ENCODE assay signal across 13 cellular contexts in the genomic region with DNA sequence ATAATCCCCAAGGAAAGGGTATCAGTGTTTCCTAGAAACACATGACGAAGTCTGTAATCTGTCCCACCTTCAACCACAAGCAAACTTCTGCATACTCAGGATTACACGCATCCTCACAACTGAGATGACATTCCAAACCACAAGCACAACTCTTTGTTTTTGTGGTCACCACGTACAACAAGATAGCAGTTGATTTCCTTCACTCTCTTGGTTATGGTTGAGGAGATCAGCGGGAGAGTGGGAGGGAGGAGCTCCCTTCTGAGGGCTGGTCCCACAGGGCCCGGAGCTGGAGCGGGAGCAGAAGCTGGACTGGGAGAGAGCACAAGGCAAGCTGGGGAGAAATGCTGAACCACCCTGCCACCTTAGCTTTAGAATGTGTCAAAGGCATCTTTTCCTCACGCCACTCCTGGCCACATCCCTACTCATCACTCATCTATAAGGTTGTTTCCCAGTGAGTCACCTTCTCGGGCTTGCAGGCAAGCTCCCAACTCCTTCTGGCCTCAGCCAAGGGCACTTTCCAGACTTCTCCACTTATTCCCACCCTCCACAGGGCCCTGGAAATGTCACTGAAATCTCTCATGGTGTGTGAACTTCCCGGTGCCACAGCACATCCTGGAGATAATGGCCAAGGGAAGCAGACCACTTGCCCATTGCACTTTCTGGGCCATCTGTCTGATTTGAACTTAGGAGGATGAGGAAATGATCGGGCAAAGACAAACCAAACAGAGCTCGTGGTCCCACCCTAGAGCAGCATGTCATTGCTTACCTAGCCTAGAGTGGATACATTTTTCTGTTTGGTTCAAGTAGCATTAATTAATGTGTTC.
DNase-seq lines count a peak whose midpoint lies in the region; ATAC-seq, FAIRE-seq and TF ChIP-seq lines count a peak whose summit lies in the region.
"Had no signal": no experiment of that assay in that cellular context is flagged by ENCODE, and none has a peak within 500 bp of the region (broad histone marks: within the 10 kb centered on the region; RNA-seq: fewer than 3 reads in every experiment).

No MANE protein-coding gene starts in this region.

- no peak overlapping the region for H4K5ac ChIP-seq in IMR-90 (ENCODE audit: low read depth, low read length)

- H3K9me3 ChIP-seq in IMR-90 (ENCODE audit: control insufficient read depth, insufficient read depth, low read length): peaks cover 3% of the 10 kb centered on the region; the same call in 1 of the 2 replicates
- H3K9me3 ChIP-seq in astrocyte (ENCODE audit: insufficient read depth, low read depth, low read length): no peaks in the 10 kb centered on the region
- no peaks in the 10 kb centered on the region for H3K9me3 ChIP-seq in pancreas
- peaks cover 0 to 16% (median 0%) of the 10 kb centered on the region in 4 donors for H3K9me3 ChIP-seq in tibial nerve

- H3K36me3 Mint-ChIP-seq in astrocyte (ENCODE audit: low read depth, unreplicated experiment): no peaks in the 10 kb centered on the region

- no peak overlapping the region for H2BK120ac ChIP-seq in IMR-90 (ENCODE audit: low read depth, low read length)

- peaks cover 5% of the 10 kb centered on the region for H3K9me3 Mint-ChIP-seq in astrocyte (ENCODE audit: unreplicated experiment)
- H3K9me3 Mint-ChIP-seq: CD4-positive, alpha-beta T cell had no signal

- no peak for TF ChIP-seq POLR2A in IMR-90 (IDR thresholded peaks at IDR 0.05; ENCODE audit: low read depth, low read length)
- TF ChIP-seq POLR2A in tibial nerve (IDR thresholded peaks at IDR 0.05): no peak

- intact Hi-C loops in IMR-90 (cut with micrococcal nuclease): no loop called here
- intact Hi-C loops in pancreas (cut with DNase I): no loop called here

- H3K4ac ChIP-seq in IMR-90 (ENCODE audit: low read depth, low read length): no peak overlapping the region

- 0 out of 2 replicates have a peak, but pooled peaks cover 4% of the 10 kb centered on the region for H4K20me1 ChIP-seq in IMR-90 (ENCODE audit: insufficient read depth, low read length)
- H4K20me1 ChIP-seq in astrocyte (ENCODE audit: insufficient read depth, low read length): peaks cover 6% of the 10 kb centered on the region

- no peaks in the 10 kb centered on the region for H3K79me1 ChIP-seq in IMR-90 (ENCODE audit: low read depth in 1 of 2, low read length in 2 of 2)

- dilution Hi-C loops in IMR-90 (cut with HindIII; ENCODE audit: low sequenced_read_pairs, unreplicated experiment): no loop called here

- DNase-seq in AG09309 (ENCODE audit: low read depth) (peak; percentile 16), IMR-90 (peak; percentile 59), astrocyte (ENCODE audit: low read depth) (peak; percentile 93), iris pigment epithelial cell (ENCODE audit: low read depth) (peak; percentile 67), pancreas (no peak), tibial nerve (ENCODE audit: low spot score in 2 of 2) (no peak)
- DNase-seq in activated CD4-positive, alpha-beta T cell treated with anti-CD3 and anti-CD28 coated beads, Interleukin-2, amount 50 U/mL, for 1 hour: no peak
- DNase-seq: CD4-positive, alpha-beta T cell; left ventricle myocardium superior; NCI-H1048; posterior cingulate gyrus had no signal

- no peak overlapping the region for H3K23ac ChIP-seq in IMR-90 (ENCODE audit: low read depth, low read length)

- no peak overlapping the region for H4K8ac ChIP-seq in IMR-90 (ENCODE audit: low read depth in 2 of 2, low read length in 2 of 2)

- H3K36me3 ChIP-seq in IMR-90 (ENCODE audit: control insufficient read depth, insufficient read depth, low read length): no peaks in the 10 kb centered on the region
- H3K36me3 ChIP-seq in astrocyte (ENCODE audit: insufficient read depth, low read length): no peaks in the 10 kb centered on the region
- H3K36me3 ChIP-seq in pancreas: no peaks in the 10 kb centered on the region
- H3K36me3 ChIP-seq in tibial nerve: no peaks in the 10 kb centered on the region

- no peak overlapping the region for H2BK5ac ChIP-seq in IMR-90 (ENCODE audit: low read depth, low read length, poor library complexity, severe bottlenecking)

- 0% methylated on average over 2 of the region's 11 CpGs; no CpG with 5 or more reads in 1 of the 2 experiments for WGBS in IMR-90 (ENCODE audit: extremely low coverage in 2 of 2, insufficient read length in 1 of 2), 2 experiments
- 78 to 87% methylated on average over 11 of the region's 11 CpGs for WGBS in pancreas, 2 donors
- 72 to 75% methylated on average over 11 of the region's 11 CpGs for WGBS in tibial nerve, 2 donors

- BruUV-seq in IMR-90 (replicated peaks; lab: Mats Ljungman, UMichigan): no TSS peak

- H3K4me1 Mint-ChIP-seq in astrocyte (ENCODE audit: low read depth, unreplicated experiment): peaks cover 35% of the 10 kb centered on the region

- peak overlapping the region; percentile 60 for H3K27ac Mint-ChIP-seq in astrocyte (ENCODE audit: unreplicated experiment)
- H3K27ac Mint-ChIP-seq: activated naive CD4-positive, alpha-beta T cell treated with anti-CD3 and anti-CD28 coated beads, Interleukin-2, amount 50 U/mL, for 72 hours; CD4-positive, alpha-beta T cell had no signal

- ATAC-seq in IMR-90 (ENCODE audit: low read depth): no peak
- no peak for ATAC-seq in pancreas
- no peak for ATAC-seq in GM18502 (IDR thresholded peaks at IDR 0.05; ENCODE audit: poor library complexity, unreplicated experiment)
- ATAC-seq: left ventricle myocardium superior had no signal

- H3K79me2 ChIP-seq in astrocyte (ENCODE audit: insufficient read depth, low read length): no peaks in the 10 kb centered on the region

- H2AK9ac ChIP-seq in IMR-90 (replicated peaks; ENCODE audit: low read depth, low read length, poor library complexity): no peak overlapping the region

- peaks cover 31% of the 10 kb centered on the region for H3K27me3 ChIP-seq in IMR-90 (ENCODE audit: control insufficient read depth, insufficient read depth, low read length)
- H3K27me3 ChIP-seq in astrocyte (ENCODE audit: insufficient read depth, low read length): peaks cover 56% of the 10 kb centered on the region
- H3K27me3 ChIP-seq in pancreas: no peaks in the 10 kb centered on the region
- H3K27me3 ChIP-seq in tibial nerve: no peaks in the 10 kb centered on the region

- no peak overlapping the region for H2BK15ac ChIP-seq in IMR-90 (ENCODE audit: low read depth, low read length)

- no peak for TF ChIP-seq CTCF in AG09309 (IDR thresholded peaks at IDR 0.05; ENCODE audit: control insufficient read depth, insufficient read depth, low read depth, low read length, missing control alignments)
- TF ChIP-seq CTCF in IMR-90 (conservative IDR thresholded peaks at IDR 0.05; ENCODE audit: low read depth, low read length): no peak
- no peak for TF ChIP-seq CTCF in astrocyte (IDR thresholded peaks at IDR 0.05; ENCODE audit: insufficient read depth, low read depth, low read length)
- no peak for TF ChIP-seq CTCF in pancreas (IDR thresholded peaks at IDR 0.05)
- TF ChIP-seq CTCF in tibial nerve (IDR thresholded peaks at IDR 0.05): no peak

- H2BK20ac ChIP-seq in IMR-90 (ENCODE audit: low read depth, low read length): no peak overlapping the region

- H3K4me3 Mint-ChIP-seq in astrocyte (ENCODE audit: unreplicated experiment): no peak overlapping the region
- H3K4me3 Mint-ChIP-seq: CD4-positive, alpha-beta T cell had no signal

- no peaks in the 10 kb centered on the region for H3K9me1 ChIP-seq in IMR-90 (ENCODE audit: insufficient read depth, low read length)

- H3K27ac ChIP-seq in IMR-90 (ENCODE audit: insufficient read depth, low read length): no peak overlapping the region
- H3K27ac ChIP-seq in astrocyte (ENCODE audit: low read depth, low read length): peak overlapping the region; percentile 27
- H3K27ac ChIP-seq in pancreas: no peak overlapping the region
- no peak overlapping the region for H3K27ac ChIP-seq in tibial nerve

- H4K91ac ChIP-seq in IMR-90 (ENCODE audit: insufficient read depth, low read depth, low read length): no peak overlapping the region

- in situ Hi-C loops in IMR-90 (cut with MboI; ENCODE audit: low sequenced_read_pairs): no loop called here

- no peak overlapping the region for H3K14ac ChIP-seq in IMR-90 (replicated peaks; ENCODE audit: low read depth, low read length)

- CTCF ChIA-PET in IMR-90 (lab: Yijun Ruan, JAX): no interaction called here

- H3K56ac ChIP-seq in IMR-90 (ENCODE audit: extremely low read depth, insufficient read depth, low read length): no peak overlapping the region

- H2AFZ ChIP-seq in IMR-90 (replicated peaks; ENCODE audit: low read length, poor library complexity): no peak overlapping the region
- no peak overlapping the region for H2AFZ ChIP-seq in astrocyte (ENCODE audit: low read depth, low read length)

- no peak for FAIRE-seq in astrocyte (lab: Jason Lieb, UNC)
- no peak for FAIRE-seq in pancreas (lab: Jason Lieb, UNC)

- H3K18ac ChIP-seq in IMR-90 (ENCODE audit: low read depth, low read length): no peak overlapping the region

- no peak overlapping the region for H2AK5ac ChIP-seq in IMR-90 (ENCODE audit: low read depth, low read length)

- H3K4me1 ChIP-seq in IMR-90 (ENCODE audit: control insufficient read depth, insufficient read depth, low read length) (peaks cover 5% of the 10 kb centered on the region; the same call in 1 of the 2 replicates), astrocyte (ENCODE audit: insufficient read depth, low read length) (peaks cover 29% of the 10 kb centered on the region), pancreas (peaks cover 5 to 9% (median 6%) of the 10 kb centered on the region in 3 donors), tibial nerve (peaks cover 0 to 6% (median 3%) of the 10 kb centered on the region in 4 donors)

- H3K9ac ChIP-seq in IMR-90 (ENCODE audit: low read depth, low read length) (no peak overlapping the region), astrocyte (ENCODE audit: low read length) (peak overlapping the region; percentile 30)

- H3K27me3 Mint-ChIP-seq in astrocyte (ENCODE audit: low read depth, unreplicated experiment): peaks cover 7% of the 10 kb centered on the region

- no peak for TF ChIP-seq RAD21 in IMR-90 (IDR thresholded peaks at IDR 0.05; ENCODE audit: low read length)

- H3K4me3 ChIP-seq in AG09309 (ENCODE audit: control insufficient read depth, low read depth, low read length): no peak overlapping the region
- no peak overlapping the region for H3K4me3 ChIP-seq in IMR-90 (ENCODE audit: insufficient read depth, low read depth, low read length)
- no peak overlapping the region for H3K4me3 ChIP-seq in astrocyte (ENCODE audit: insufficient read depth, low read depth, low read length)
- no peak overlapping the region for H3K4me3 ChIP-seq in pancreas
- no peak overlapping the region for H3K4me3 ChIP-seq in tibial nerve

- POLR2A ChIA-PET in IMR-90 (lab: Charles Lee; ENCODE audit: unreplicated experiment): no interaction called here

- TF ChIP-seq EP300 in tibial nerve (IDR thresholded peaks at IDR 0.05): no peak

- no peak overlapping the region for H3K4me2 ChIP-seq in IMR-90 (ENCODE audit: low read depth, low read length)
- peak overlapping the region; percentile 63 for H3K4me2 ChIP-seq in astrocyte (ENCODE audit: low read length)

TF ChIP-seq in IMR-90, 13 proteins besides CTCF, POLR2A, EP300 and RAD21 (continues in another document):
- TF ChIP-seq MAZ (IDR thresholded peaks at IDR 0.05; ENCODE audit: borderline replicate concordance, low read depth, low read length): no peak
- TF ChIP-seq BHLHE40 (IDR thresholded peaks at IDR 0.05; ENCODE audit: low read depth, low read length): 0 out of 2 replicates have a peak, but pooled peaks have one; percentile 7

Comparison
In these comparisons a context has a peak if more than half of its experiments do, and no peak if none do; other contexts are left out.
1. DNase-seq: peak in AG09309 (single experiment), IMR-90 (single experiment), astrocyte (single experiment) and iris pigment epithelial cell (single experiment); none in pancreas (0 of 6), activated CD4-positive, alpha-beta T cell treated with anti-CD3 and anti-CD28 coated beads, Interleukin-2, amount 50 U/mL, for 1 hour (single experiment) and tibial nerve (0 of 2).